21 cellular contexts compared by ENCODE assay signal in genomic region chr4:6449746-6450369, GRCh38. TPM values are rescaled to one million over a fixed set of nuclear protein-coding genes. Genes with fewer than 3 reads are reported as not detected.
"Had no signal": no experiment of that assay in that cellular context is flagged by ENCODE, and none has a peak within 500 bp of the region (broad histone marks: within the 10 kb centered on the region; RNA-seq: fewer than 3 reads in every experiment).

No MANE protein-coding gene starts in this region.

- DNase-seq: activated CD4-positive, alpha-beta T cell treated with anti-CD3 and anti-CD28 coated beads, Interleukin-2, amount 10 ng/mL, durations not matched to agents 7 days and 5 days; activated CD8-positive, alpha-beta T cell treated with anti-CD3 and anti-CD28 coated beads, Interleukin-2, amount 10 ng/mL, durations not matched to agents 7 days and 5 days; activated naive CD4-positive, alpha-beta T cell treated with Interleukin-2 at 50 U/mL for 16 hours; activated T-cell treated with anti-CD3 and anti-CD28 coated beads, Interleukin-2, amount 50 U/mL, for 24 hours; pancreas; sigmoid colon; spleen; stimulated activated CD4-positive, alpha-beta T cell treated with anti-CD3 and anti-CD28 coated beads, Interleukin-4, amount 100 ng/mL, for 4 hours; T-cell; T-helper 9 cell had no signal

- H3K27ac ChIP-seq: coronary artery, esophagus muscularis mucosa, pancreas, sigmoid colon, spleen, tibial nerve, vagina had no signal

- H3K9me3 Mint-ChIP-seq: activated CD4-positive, alpha-beta T cell treated with anti-CD3 and anti-CD28 coated beads, Interleukin-2, amount 10 ng/mL, durations not matched to agents 7 days and 5 days; activated T-cell treated with anti-CD3 and anti-CD28 coated beads, Interleukin-2, amount 50 U/mL, for 24 hours; activated T-helper 2 cell treated with anti-CD3 and anti-CD28 coated beads, Interferon-gamma antibody, Interleukin-2, Interleukin-4, amounts not matched to agents 10 μg/mL and 5 μg/mL and 100 μg/mL, durations not matched to agents 14 hours and 24 hours and 36 hours; brain; central memory CD8-positive, alpha-beta T cell; neural crest cell; stimulated activated memory B cell treated with anti-CD40 and anti-IgM and Interleukin-4, amounts not matched to agents 10 μg/mL and 1 μg/mL and 100 μg/mL, for 72 hours; T-cell had no signal

- H3K36me3 ChIP-seq: esophagus muscularis mucosa, pancreas, sigmoid colon, spleen, tibial nerve, vagina had no signal

- H3K27ac Mint-ChIP-seq: activated CD4-positive, alpha-beta T cell treated with anti-CD3 and anti-CD28 coated beads, Interleukin-2, amount 10 ng/mL, durations not matched to agents 7 days and 5 days; activated CD8-positive, alpha-beta T cell treated with anti-CD3 and anti-CD28 coated beads, Interleukin-2, amount 10 ng/mL, durations not matched to agents 7 days and 5 days; activated T-cell treated with anti-CD3 and anti-CD28 coated beads, Interleukin-2, amount 50 U/mL, for 24 hours; activated T-helper 2 cell treated with anti-CD3 and anti-CD28 coated beads, Interferon-gamma antibody, Interleukin-2, Interleukin-4, amounts not matched to agents 10 μg/mL and 5 μg/mL and 100 μg/mL, durations not matched to agents 14 hours and 24 hours and 36 hours; stimulated activated memory B cell treated with anti-CD40 and anti-IgM and Interleukin-4, amounts not matched to agents 10 μg/mL and 1 μg/mL and 100 μg/mL, for 72 hours; T-cell had no signal

- H3K4me1 Mint-ChIP-seq: activated CD4-positive, alpha-beta T cell treated with anti-CD3 and anti-CD28 coated beads, Interleukin-2, amount 10 ng/mL, durations not matched to agents 7 days and 5 days; central memory CD8-positive, alpha-beta T cell; stimulated activated memory B cell treated with anti-CD40 and anti-IgM and Interleukin-4, amounts not matched to agents 10 μg/mL and 1 μg/mL and 100 μg/mL, for 72 hours; T-cell had no signal

- H3K4me3 Mint-ChIP-seq: activated CD4-positive, alpha-beta T cell treated with anti-CD3 and anti-CD28 coated beads, Interleukin-2, amount 10 ng/mL, durations not matched to agents 7 days and 5 days; activated CD8-positive, alpha-beta T cell treated with anti-CD3 and anti-CD28 coated beads, Interleukin-2, amount 10 ng/mL, durations not matched to agents 7 days and 5 days; activated T-cell treated with anti-CD3 and anti-CD28 coated beads, Interleukin-2, amount 50 U/mL, for 24 hours; brain; central memory CD8-positive, alpha-beta T cell; neural crest cell; stimulated activated memory B cell treated with anti-CD40 and anti-IgM and Interleukin-4, amounts not matched to agents 10 μg/mL and 1 μg/mL and 100 μg/mL, for 72 hours; T-cell had no signal

- H3K4me1 ChIP-seq: pancreas had no signal

- H3K4me3 ChIP-seq: coronary artery, esophagus muscularis mucosa, pancreas, sigmoid colon, spleen, tibial nerve, vagina had no signal

- H3K9me3 ChIP-seq: esophagus muscularis mucosa, pancreas, sigmoid colon, spleen, tibial nerve, vagina had no signal

- H3K27me3 ChIP-seq: vagina had no signal

- H3K36me3 Mint-ChIP-seq: brain; stimulated activated memory B cell treated with anti-CD40 and anti-IgM and Interleukin-4, amounts not matched to agents 10 μg/mL and 1 μg/mL and 100 μg/mL, for 72 hours; T-cell had no signal

- ATAC-seq: activated CD8-positive, alpha-beta T cell treated with anti-CD3 and anti-CD28 coated beads, Interleukin-2, amount 10 ng/mL, durations not matched to agents 7 days and 5 days; pancreas; SK-N-SH treated with all-trans-retinoic acid at 6 μM for 48 hours; stimulated activated memory B cell treated with anti-CD40 and anti-IgM and Interleukin-4, amounts not matched to agents 10 μg/mL and 1 μg/mL and 100 μg/mL, for 72 hours; T-cell had no signal

RNA-seq across cellular contexts. Expression of gene PPP2R2C, which starts 22.6 kb away (rescaled TPM):
- total RNA-seq: activated CD4-positive, alpha-beta T cell treated with anti-CD3 and anti-CD28 coated beads, Interleukin-2, amount 10 ng/mL, durations not matched to agents 7 days and 5 days; activated CD8-positive, alpha-beta T cell treated with anti-CD3 and anti-CD28 coated beads, Interleukin-2, amount 10 ng/mL, durations not matched to agents 7 days and 5 days; activated T-helper 2 cell treated with anti-CD3 and anti-CD28 coated beads, Interferon-gamma antibody, Interleukin-2, Interleukin-4, amounts not matched to agents 10 μg/mL and 5 μg/mL and 100 μg/mL, durations not matched to agents 14 hours and 24 hours and 36 hours; mononuclear cell had no signal
